27 cellular contexts compared by ENCODE assay signal in genomic region chr1:24109166-24109483, GRCh38. TPM values are rescaled to one million over a fixed set of nuclear protein-coding genes. Genes with fewer than 3 reads are reported as not detected.
DNase-seq lines count a peak whose midpoint lies in the region; ATAC-seq and TF ChIP-seq lines count a peak whose summit lies in the region.
"Had no signal": no experiment of that assay in that cellular context is flagged by ENCODE, and none has a peak within 500 bp of the region (broad histone marks: within the 10 kb centered on the region; RNA-seq: fewer than 3 reads in every experiment).

No MANE protein-coding gene starts in this region.

- H3K4me1 ChIP-seq in IMR-90 (ENCODE audit: control insufficient read depth, insufficient read depth, low read length) = peaks cover 3% of the 10 kb centered on the region; the same call in 1 of the 2 replicates

- no peak overlapping the region for H3K9ac ChIP-seq in IMR-90 (ENCODE audit: low read depth, low read length)

- no peak overlapping the region for H3K4me2 ChIP-seq in IMR-90 (ENCODE audit: low read depth, low read length)

- no peaks in the 10 kb centered on the region for H3K79me1 ChIP-seq in IMR-90 (ENCODE audit: low read depth in 1 of 2, low read length in 2 of 2)

- H3K9me1 ChIP-seq in IMR-90 (ENCODE audit: insufficient read depth, low read length) = no peaks in the 10 kb centered on the region

- H3K9me3 ChIP-seq in IMR-90 (ENCODE audit: control insufficient read depth, insufficient read depth, low read length) = no peaks in the 10 kb centered on the region
- H3K9me3 ChIP-seq: Caco-2, stomach, upper lobe of right lung had no signal

- H2AK5ac ChIP-seq in IMR-90 (ENCODE audit: low read depth, low read length) = no peak overlapping the region

- in situ Hi-C loops in IMR-90 (cut with MboI; ENCODE audit: low sequenced_read_pairs) = no loop called here

- no peak for TF ChIP-seq POLR2A in IMR-90 (IDR thresholded peaks at IDR 0.05; ENCODE audit: low read depth, low read length)

- no peak overlapping the region for H4K91ac ChIP-seq in IMR-90 (ENCODE audit: insufficient read depth, low read depth, low read length)

- no peak overlapping the region for H3K4me3 Mint-ChIP-seq in activated CD4-positive, alpha-beta T cell treated with anti-CD3 and anti-CD28 coated beads for 36 hours
- H3K4me3 Mint-ChIP-seq: activated naive CD4-positive, alpha-beta T cell treated with anti-CD3 and anti-CD28 coated beads for 36 hours; nephron progenitor cell had no signal

- peak overlapping the region; percentile 31 for H3K27ac Mint-ChIP-seq in activated CD4-positive, alpha-beta T cell treated with anti-CD3 and anti-CD28 coated beads for 36 hours
- H3K27ac Mint-ChIP-seq: activated naive CD4-positive, alpha-beta T cell treated with anti-CD3 and anti-CD28 coated beads for 36 hours; nephron progenitor cell had no signal

- H3K27me3 Mint-ChIP-seq in activated CD4-positive, alpha-beta T cell treated with anti-CD3 and anti-CD28 coated beads for 36 hours = peaks cover 11% of the 10 kb centered on the region

- no peaks in the 10 kb centered on the region for H3K36me3 ChIP-seq in IMR-90 (ENCODE audit: control insufficient read depth, insufficient read depth, low read length)
- H3K36me3 ChIP-seq: stomach, upper lobe of right lung had no signal

- dilution Hi-C loops in IMR-90 (cut with HindIII; ENCODE audit: low sequenced_read_pairs, unreplicated experiment) = no loop called here

- H3K4ac ChIP-seq in IMR-90 (ENCODE audit: low read depth, low read length) = no peak overlapping the region

- H2BK120ac ChIP-seq in IMR-90 (ENCODE audit: low read depth, low read length) = no peak overlapping the region

- TF ChIP-seq RAD21 in IMR-90 (IDR thresholded peaks at IDR 0.05; ENCODE audit: low read length) = no peak

- H2BK5ac ChIP-seq in IMR-90 (ENCODE audit: low read depth, low read length, poor library complexity, severe bottlenecking) = no peak overlapping the region

- TF ChIP-seq CTCF in IMR-90 (conservative IDR thresholded peaks at IDR 0.05; ENCODE audit: low read depth, low read length) = no peak

- BruUV-seq in IMR-90 (replicated peaks; lab: Mats Ljungman, UMichigan) = no TSS peak

- no peak overlapping the region for H2BK20ac ChIP-seq in IMR-90 (ENCODE audit: low read depth, low read length)

- POLR2A ChIA-PET in activated CD4-positive, alpha-beta T cell treated with anti-CD3 and anti-CD28 coated beads for 36 hours (lab: Charles Lee) = no interaction called here
- POLR2A ChIA-PET in IMR-90 (lab: Charles Lee; ENCODE audit: unreplicated experiment) = no interaction called here

- no peak overlapping the region for H3K4me3 ChIP-seq in IMR-90 (ENCODE audit: insufficient read depth, low read depth, low read length)
- H3K4me3 ChIP-seq: stomach, upper lobe of right lung had no signal

- no peak overlapping the region for H4K8ac ChIP-seq in IMR-90 (ENCODE audit: low read depth in 2 of 2, low read length in 2 of 2)

- no peak overlapping the region for H3K14ac ChIP-seq in IMR-90 (replicated peaks; ENCODE audit: low read depth, low read length)

- no peak overlapping the region for H2AK9ac ChIP-seq in IMR-90 (replicated peaks; ENCODE audit: low read depth, low read length, poor library complexity)

- H2BK15ac ChIP-seq in IMR-90 (ENCODE audit: low read depth, low read length) = no peak overlapping the region

- intact Hi-C loops in activated CD4-positive, alpha-beta T cell treated with anti-CD3 and anti-CD28 coated beads for 36 hours (cut with DNase I, micrococcal nuclease) = no loop called here
- intact Hi-C loops in IMR-90 (cut with micrococcal nuclease) = no loop called here

- no peak overlapping the region for H3K18ac ChIP-seq in IMR-90 (ENCODE audit: low read depth, low read length)

- H3K23ac ChIP-seq in IMR-90 (ENCODE audit: low read depth, low read length) = no peak overlapping the region

- H4K20me1 ChIP-seq in IMR-90 (ENCODE audit: insufficient read depth, low read length) = no peaks in the 10 kb centered on the region

- H3K36me3 Mint-ChIP-seq in activated CD4-positive, alpha-beta T cell treated with anti-CD3 and anti-CD28 coated beads for 36 hours (ENCODE audit: low read depth) = no peaks in the 10 kb centered on the region

- no CpG with 5 or more reads among the region's 1 CpG for WGBS in IMR-90 (ENCODE audit: extremely low coverage in 2 of 2, insufficient read length in 1 of 2), 2 experiments

- H3K27ac ChIP-seq in IMR-90 (ENCODE audit: insufficient read depth, low read length) (no peak overlapping the region), epithelial cell of prostate (peak overlapping the region; percentile 72)
- H3K27ac ChIP-seq: stomach, upper lobe of right lung had no signal

- no peaks in the 10 kb centered on the region for H3K9me3 Mint-ChIP-seq in activated CD4-positive, alpha-beta T cell treated with anti-CD3 and anti-CD28 coated beads for 36 hours (ENCODE audit: low read depth)
- H3K9me3 Mint-ChIP-seq: activated naive CD4-positive, alpha-beta T cell treated with anti-CD3 and anti-CD28 coated beads for 36 hours; nephron progenitor cell had no signal

- no peak overlapping the region for H3K56ac ChIP-seq in IMR-90 (ENCODE audit: extremely low read depth, insufficient read depth, low read length)

- H2AFZ ChIP-seq in IMR-90 (replicated peaks; ENCODE audit: low read length, poor library complexity) = peak overlapping the region; percentile 71

- H4K5ac ChIP-seq in IMR-90 (ENCODE audit: low read depth, low read length) = no peak overlapping the region

- H3K27me3 ChIP-seq in IMR-90 (ENCODE audit: control insufficient read depth, insufficient read depth, low read length) = peaks cover 31% of the 10 kb centered on the region
- H3K27me3 ChIP-seq: upper lobe of right lung had no signal

- CTCF ChIA-PET in activated CD4-positive, alpha-beta T cell treated with anti-CD3 and anti-CD28 coated beads for 36 hours (lab: Charles Lee) = no interaction called here
- CTCF ChIA-PET in IMR-90 (lab: Yijun Ruan, JAX) = no interaction called here

- DNase-seq in activated CD4-positive, alpha-beta T cell treated with anti-CD3 and anti-CD28 coated beads for 36 hours = no peak
- DNase-seq in activated CD4-positive, alpha-beta T cell treated with anti-CD3 and anti-CD28 coated beads, Interleukin-2, amount 50 U/mL, for 48 hours = no peak
- DNase-seq in IMR-90 (no peak), epithelial cell of prostate (ENCODE audit: low read depth, low spot score) (no peak), renal cortical epithelial cell (ENCODE audit: low read depth) (peak; percentile 84), NCI-H1092 (lab: John Stamatoyannopoulos, UW) (no peak), occipital lobe (lab: John Stamatoyannopoulos, UW) (no peak), KG1 (lab: John Stamatoyannopoulos, UW) (no peak)
- DNase-seq: 8988T; activated CD4-positive, CD25-positive, alpha-beta regulatory T cell treated with anti-CD3 and anti-CD28 coated beads, Interleukin-2, amount 50 U/mL, for 72 hours; activated naive CD4-positive, alpha-beta T cell treated with anti-CD3 and anti-CD28 coated beads for 36 hours; Caco-2; DND-41; effector memory CD4-positive, alpha-beta T cell; midbrain; NCI-H1105; NCI-H2029; NCI-H748 treated with DMSO at 0.1 percent for 48 hours; nephron progenitor cell; SHP77 treated with DMSO at 0.1 percent for 48 hours; stomach; T-helper 1 cell had no signal

- no peak for ATAC-seq in activated CD4-positive, alpha-beta T cell treated with anti-CD3 and anti-CD28 coated beads for 36 hours
- no peak for ATAC-seq in IMR-90 (ENCODE audit: low read depth)
- ATAC-seq: left lobe of liver, upper lobe of right lung had no signal

- H3K4me1 Mint-ChIP-seq in activated CD4-positive, alpha-beta T cell treated with anti-CD3 and anti-CD28 coated beads for 36 hours = peaks cover 9% of the 10 kb centered on the region

TF ChIP-seq in IMR-90, 13 proteins besides CTCF, POLR2A, EP300 and RAD21:
- TF ChIP-seq RCOR1 (IDR thresholded peaks at IDR 0.05; ENCODE audit: insufficient replicate concordance, low read length) (peak; percentile 37), USF2 (IDR thresholded peaks at IDR 0.05; ENCODE audit: low read depth, low read length) (no peak)

RNA-seq across cellular contexts. Expression of gene MYOM3, which starts 2.8 kb away (rescaled TPM):
- total RNA-seq in activated CD4-positive, alpha-beta T cell treated with anti-CD3 and anti-CD28 coated beads for 36 hours = not detected
- total RNA-seq in IMR-90 (2012; rRNA removed) (not detected in 2 replicates), renal cortical epithelial cell (1.5 and 9.0 TPM in 2 replicates), occipital lobe (under 0.01 TPM)
- 0.03 TPM in 1 of 2 replicates, not detected in the other for polyA plus RNA-seq in IMR-90 (2012; rRNA removed)
- polyA plus RNA-seq in IMR-90 (2012; cell fraction: cytosol; rRNA removed) = 0.01 TPM in 2 replicates
- polyA plus RNA-seq in IMR-90 (2012; cell fraction: nucleus; rRNA removed; ENCODE audit: low replicate concordance) = 0.01 TPM in 2 replicates
- total RNA-seq: activated naive CD4-positive, alpha-beta T cell treated with anti-CD3 and anti-CD28 coated beads for 36 hours; Caco-2 had no signal
- polyA plus RNA-seq: BJ had no signal

RNA-seq across cellular contexts. Expression of gene IL22RA1, which starts 33.8 kb away (rescaled TPM):
- total RNA-seq in activated CD4-positive, alpha-beta T cell treated with anti-CD3 and anti-CD28 coated beads for 36 hours = not detected
- total RNA-seq in IMR-90 (2012; rRNA removed) = not detected in 2 replicates
- not detected in 2 replicates for polyA plus RNA-seq in IMR-90 (2012; rRNA removed)
- 0.02 TPM in 1 of 2 replicates, not detected in the other for polyA plus RNA-seq in IMR-90 (2012; cell fraction: cytosol; rRNA removed)
- polyA plus RNA-seq in IMR-90 (2012; cell fraction: nucleus; rRNA removed; ENCODE audit: low replicate concordance) = not detected in 2 replicates
- 0.05 TPM in 1 of 2 replicates, not detected in the other for total RNA-seq in renal cortical epithelial cell
- total RNA-seq in occipital lobe = not detected
- total RNA-seq: activated naive CD4-positive, alpha-beta T cell treated with anti-CD3 and anti-CD28 coated beads for 36 hours; glomerular endothelial cell; pulmonary artery endothelial cell had no signal
- polyA plus RNA-seq: BJ had no signal
